Comparison of ENCODE assay signal across 21 cellular contexts in genomic region chr1:30947212-30947611, GRCh38. TPM values are rescaled to one million over a fixed set of nuclear protein-coding genes. Genes with fewer than 3 reads are reported as not detected.
DNase-seq lines count a peak whose midpoint lies in the region; ATAC-seq and TF ChIP-seq lines count a peak whose summit lies in the region.
"Had no signal": no experiment of that assay in that cellular context is flagged by ENCODE, and none has a peak within 500 bp of the region (broad histone marks: within the 10 kb centered on the region; RNA-seq: fewer than 3 reads in every experiment).

No MANE protein-coding gene starts in this region.

- H3K36me3 Mint-ChIP-seq in MCF 10A (ENCODE audit: insufficient read depth, unreplicated experiment) = peaks cover 96% of the 10 kb centered on the region
- H3K36me3 Mint-ChIP-seq in CD8-positive, alpha-beta T cell = peaks cover 86% of the 10 kb centered on the region
- H3K36me3 Mint-ChIP-seq in T-helper 17 cell (ENCODE audit: low read depth) = peaks cover 10% of the 10 kb centered on the region

- dilution Hi-C loops in mammary epithelial cell (cut with HindIII; ENCODE audit: low sequenced_read_pairs) = no loop called here

- no TSS peak for BruUV-seq in MCF 10A (replicated peaks; lab: Mats Ljungman, UMichigan)
- BruUV-seq in mammary epithelial cell (replicated peaks; lab: Mats Ljungman, UMichigan) = no TSS peak

- H3K79me2 ChIP-seq in mammary epithelial cell (ENCODE audit: insufficient read depth, low read length) = peaks cover 74% of the 10 kb centered on the region

- no peaks in the 10 kb centered on the region for H3K27me3 ChIP-seq in mammary epithelial cell (ENCODE audit: insufficient read depth, low read length)
- no peaks in the 10 kb centered on the region for H3K27me3 ChIP-seq in CD8-positive, alpha-beta T cell (ENCODE audit: insufficient read depth, low read length)
- no peaks in the 10 kb centered on the region for H3K27me3 ChIP-seq in Peyer's patch
- H3K27me3 ChIP-seq: SJSA1 had no signal

- H3K27ac ChIP-seq in mammary epithelial cell (ENCODE audit: insufficient read depth, low read depth, low read length) (no peak overlapping the region), Peyer's patch (no peak overlapping the region)
- no peak overlapping the region for H3K27ac ChIP-seq in CD8-positive, alpha-beta T cell (ENCODE audit: low read depth, low read length)
- H3K27ac ChIP-seq: C4-2B, PC-9, SJSA1 had no signal

- DNase-seq in MCF 10A (ENCODE audit: unreplicated experiment) = no peak
- no peak for DNase-seq in mammary epithelial cell
- DNase-seq in CD8-positive, alpha-beta T cell = no peak
- DNase-seq in T-helper 17 cell = no peak
- no peak for DNase-seq in Peyer's patch
- no peak for DNase-seq in superior temporal gyrus (ENCODE audit: extremely low spot score)
- DNase-seq: HCEC 1CT, NCI-H1092, NCI-H1417 treated with DMSO at 0.1 percent for 48 hours, NCI-H1694 treated with DMSO at 0.1 percent for 48 hours, NCI-H2081, NCI-H2227 treated with DMSO at 0.1 percent for 48 hours, NCI-H526 treated with DMSO at 0.1 percent for 48 hours, PC-9, Right ventricle myocardium superior, RPMI8226 had no signal

- peak overlapping the region; percentile 42 for H3K27ac Mint-ChIP-seq in MCF 10A (ENCODE audit: low read depth, unreplicated experiment)
- H3K27ac Mint-ChIP-seq in CD8-positive, alpha-beta T cell = peak overlapping the region; percentile 6
- H3K27ac Mint-ChIP-seq in T-helper 17 cell = peak overlapping the region; percentile 16
- H3K27ac Mint-ChIP-seq: B cell, IgD-negative memory B cell had no signal

- no peak overlapping the region for H2AFZ ChIP-seq in mammary epithelial cell (ENCODE audit: low read depth, low read length)
- H2AFZ ChIP-seq: PC-9 had no signal

- H3K36me3 ChIP-seq in mammary epithelial cell (ENCODE audit: insufficient read depth, low read length) (peaks cover 52% of the 10 kb centered on the region), Peyer's patch (peaks cover 0 to 84% (median 0%) of the 10 kb centered on the region in 3 donors)
- H3K36me3 ChIP-seq in CD8-positive, alpha-beta T cell (ENCODE audit: insufficient read depth, low read length) = peaks cover 51% of the 10 kb centered on the region

- CTCF ChIA-PET in MCF 10A (lab: Yijun Ruan, JAX) (interaction anchor here (0.6 kb wide), 1 partner anchor 164 kb away, joined by 3 read pairs; no protein-coding TSS in a partner anchor), mammary epithelial cell (lab: Charles Lee; ENCODE audit: low non-redundant PET) (no interaction called here)
- CTCF ChIA-PET in CD8-positive, alpha-beta T cell (lab: Charles Lee) = no interaction called here

- H4K20me1 ChIP-seq in mammary epithelial cell (ENCODE audit: insufficient read depth, low read length) = peaks cover 2% of the 10 kb centered on the region

- H3K9ac ChIP-seq in mammary epithelial cell (ENCODE audit: insufficient read depth, low read length) = no peak overlapping the region

- H3K9me3 ChIP-seq in mammary epithelial cell (replicated peaks; ENCODE audit: insufficient read depth, low read length) (no peaks in the 10 kb centered on the region), T-helper 17 cell (ENCODE audit: control insufficient read depth, low read length, poor library complexity, severe bottlenecking) (no peaks in the 10 kb centered on the region), Peyer's patch (no peaks in the 10 kb centered on the region)
- H3K9me3 ChIP-seq in CD8-positive, alpha-beta T cell (ENCODE audit: low read length) = no peaks in the 10 kb centered on the region
- H3K9me3 ChIP-seq: SJSA1 had no signal

- no peak overlapping the region for H3K4me2 ChIP-seq in mammary epithelial cell (ENCODE audit: insufficient read depth, low read depth, low read length)
- H3K4me2 ChIP-seq: PC-9 had no signal

- no peak for ATAC-seq in CD8-positive, alpha-beta T cell
- no peak for ATAC-seq in T-helper 17 cell
- ATAC-seq in HG03039 (IDR thresholded peaks at IDR 0.05; ENCODE audit: unreplicated experiment) = no peak

- H3K27me3 Mint-ChIP-seq in MCF 10A (ENCODE audit: insufficient read depth, unreplicated experiment) (no peaks in the 10 kb centered on the region), T-helper 17 cell (no peaks in the 10 kb centered on the region)
- no peaks in the 10 kb centered on the region for H3K27me3 Mint-ChIP-seq in CD8-positive, alpha-beta T cell (ENCODE audit: low read depth)
- H3K27me3 Mint-ChIP-seq: B cell, IgD-negative memory B cell had no signal

- intact Hi-C loops in MCF 10A (cut with micrococcal nuclease) = no loop called here
- intact Hi-C loops in mammary epithelial cell (cut with micrococcal nuclease) = no loop called here
- intact Hi-C loops in CD8-positive, alpha-beta T cell (cut with DNase I, micrococcal nuclease) = no loop called here

- no peaks in the 10 kb centered on the region for H3K4me1 ChIP-seq in mammary epithelial cell (ENCODE audit: insufficient read depth, low read length)
- no peaks in the 10 kb centered on the region for H3K4me1 ChIP-seq in CD8-positive, alpha-beta T cell (ENCODE audit: insufficient read depth, low read length)
- peaks cover 0 to 7% (median 0%) of the 10 kb centered on the region in 4 donors for H3K4me1 ChIP-seq in Peyer's patch
- H3K4me1 ChIP-seq: SJSA1 had no signal

- no peaks in the 10 kb centered on the region for H3K9me3 Mint-ChIP-seq in MCF 10A (ENCODE audit: unreplicated experiment)
- no peaks in the 10 kb centered on the region for H3K9me3 Mint-ChIP-seq in CD8-positive, alpha-beta T cell
- H3K9me3 Mint-ChIP-seq: IgD-negative memory B cell had no signal

- no peak for TF ChIP-seq CTCF in MCF 10A (IDR thresholded peaks at IDR 0.05; ENCODE audit: unreplicated experiment)
- TF ChIP-seq CTCF in mammary epithelial cell (conservative IDR thresholded peaks at IDR 0.05 in 1 of 2, IDR thresholded peaks at IDR 0.05 in 1 of 2; ENCODE audit: extremely low read depth in 1 of 2, insufficient read depth in 1 of 2, low read depth in 1 of 2, low read length in 2 of 2) = no peak
- no peak for TF ChIP-seq CTCF in CD8-positive, alpha-beta T cell (IDR thresholded peaks at IDR 0.05)
- no peak for TF ChIP-seq CTCF in Peyer's patch (IDR thresholded peaks at IDR 0.05)

- no peak overlapping the region for H3K4me3 ChIP-seq in mammary epithelial cell (replicated peaks in 1 of 3; ENCODE audit: insufficient read depth in 1 of 3, low read depth in 2 of 3, low read length in 3 of 3)
- H3K4me3 ChIP-seq in CD8-positive, alpha-beta T cell (ENCODE audit: low read depth, low read length) = no peak overlapping the region
- no peak overlapping the region for H3K4me3 ChIP-seq in Peyer's patch
- H3K4me3 ChIP-seq: PC-9, SJSA1 had no signal

- POLR2A ChIA-PET in MCF 10A (lab: Yijun Ruan, JAX) = interaction anchor here (0.5 kb wide), 1 partner anchor 1396 kb away, joined by 3 read pairs; no protein-coding TSS in a partner anchor
- POLR2A ChIA-PET in CD8-positive, alpha-beta T cell (lab: Charles Lee) = interaction anchor here (0.7 kb wide), 1 partner anchor 111 kb away, joined by 5 read pairs; no protein-coding TSS in a partner anchor

- H3K4me1 Mint-ChIP-seq in MCF 10A (ENCODE audit: insufficient read depth, unreplicated experiment) = peaks cover 7% of the 10 kb centered on the region
- H3K4me1 Mint-ChIP-seq in CD8-positive, alpha-beta T cell (ENCODE audit: low read depth) = peaks cover 16% of the 10 kb centered on the region
- H3K4me1 Mint-ChIP-seq in T-helper 17 cell = peaks cover 15% of the 10 kb centered on the region

- TF ChIP-seq POLR2A in Peyer's patch (IDR thresholded peaks at IDR 0.05) = no peak

- H3K4me3 Mint-ChIP-seq in MCF 10A (ENCODE audit: unreplicated experiment) (no peak overlapping the region), T-helper 17 cell (no peak overlapping the region)
- H3K4me3 Mint-ChIP-seq in CD8-positive, alpha-beta T cell = no peak overlapping the region
- H3K4me3 Mint-ChIP-seq: B cell, IgD-negative memory B cell had no signal

- in situ Hi-C loops in mammary epithelial cell (cut with MboI; ENCODE audit: low sequenced_read_pairs in 2 of 2) = no loop called here

RNA-seq across cellular contexts. Expression of gene SDC3, which starts 38.7 kb away (rescaled TPM):
- total RNA-seq in MCF 10A (2022) (21.7 and 25.5 TPM in 2 replicates), mammary epithelial cell (10 to 100 TPM; 23.4 to 63.2 TPM), T-helper 17 cell (under 1 TPM; 0.32 to 0.34 TPM), Peyer's patch (10 to 100 TPM in 1 of 4 donors, 1 to 10 TPM in 3; 4.6 to 12.4 (median 8.9) TPM)
- polyA plus RNA-seq in mammary epithelial cell = 6.1 TPM
- 16.8 TPM for polyA minus RNA-seq in mammary epithelial cell
- total RNA-seq in CD8-positive, alpha-beta T cell = not detected
- polyA plus RNA-seq: IgD-negative memory B cell had no signal

Comparison
In these comparisons a context has a peak if more than half of its experiments do, and no peak if none do; other contexts are left out.
1. RNA of gene SDC3, which starts 38.7 kb away (total RNA-seq): 23.4 to 63.2 TPM in mammary epithelial cell, 21.7 to 25.5 TPM in MCF 10A and 4.6 to 12.4 TPM in Peyer's patch; 0.32 to 0.34 TPM in T-helper 17 cell and not detected in CD8-positive, alpha-beta T cell; every median in the first group is over 4 times any median in the second.
2. Peak in every context shown above with its lines, with median percentiles within 50 percentile points of each other: H3K27ac Mint-ChIP-seq.